Comparison of ENCODE assay signal across 8 cellular contexts in the genomic region with DNA sequence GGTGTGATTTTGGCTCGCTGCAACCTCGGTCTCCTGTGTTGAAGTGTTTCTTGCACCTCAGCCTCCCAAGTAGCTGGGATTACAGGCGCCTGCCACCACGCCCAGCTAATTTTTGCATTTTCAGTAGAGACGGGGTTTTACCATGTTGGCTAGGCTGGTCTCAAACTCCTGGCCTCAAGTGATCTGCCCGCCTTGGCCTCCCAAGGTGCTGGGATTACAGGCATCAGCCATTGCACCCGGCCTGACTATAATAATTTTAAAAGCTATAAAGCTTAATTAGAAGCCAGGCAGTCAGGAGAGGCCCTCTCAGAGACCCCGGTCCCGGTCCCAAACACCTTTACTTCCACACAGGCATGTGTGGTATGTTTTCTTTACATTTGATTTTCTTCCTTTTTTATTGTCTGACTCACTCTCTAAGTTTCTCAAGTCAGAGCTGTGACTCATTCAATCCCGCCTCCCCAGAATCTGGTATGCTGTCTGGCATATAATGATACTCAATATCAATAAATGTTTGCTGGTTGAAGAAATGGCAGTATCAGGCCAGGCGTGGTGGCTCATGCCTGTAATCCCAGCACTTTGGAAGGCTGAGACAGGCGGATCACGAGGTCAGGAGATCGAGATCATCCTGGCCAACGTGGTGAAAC. TPM values are rescaled to one million over a fixed set of nuclear protein-coding genes. Genes with fewer than 3 reads are reported as not detected.
DNase-seq lines count a peak whose midpoint lies in the region; FAIRE-seq and TF ChIP-seq lines count a peak whose summit lies in the region.
"Not testable (repeated sequence)": the region's sequence is repeated elsewhere in the genome, so short reads cannot be mapped to it uniquely, and the experiment has no call there.

No MANE protein-coding gene starts in this region.

- not testable (repeated sequence) for H2AFZ ChIP-seq in SK-N-SH (ENCODE audit: low read depth)

- not testable (repeated sequence) for H3K27me3 Mint-ChIP-seq in activated T-cell treated with anti-CD3 and anti-CD28 coated beads, Interleukin-2, amount 50 U/mL, for 24 hours

- peaks cover 76% of the 10 kb centered on the region for H3K4me1 Mint-ChIP-seq in activated T-cell treated with anti-CD3 and anti-CD28 coated beads, Interleukin-2, amount 50 U/mL, for 24 hours (ENCODE audit: low read depth)

- not testable (repeated sequence) for H3K9me3 Mint-ChIP-seq in activated T-cell treated with anti-CD3 and anti-CD28 coated beads, Interleukin-2, amount 50 U/mL, for 24 hours

- peaks cover 74% of the 10 kb centered on the region for H3K36me3 Mint-ChIP-seq in activated T-cell treated with anti-CD3 and anti-CD28 coated beads, Interleukin-2, amount 50 U/mL, for 24 hours (ENCODE audit: low read depth)

- H3K4me1 ChIP-seq in SK-N-SH (ENCODE audit: control insufficient read depth in 1 of 2, insufficient read depth in 2 of 2, low read depth in 1 of 2, low read length in 1 of 2): peaks cover 7 to 45% of the 10 kb centered on the region in 2 experiments; a peak in 3 of 4 replicates

- H3K9ac ChIP-seq in SK-N-SH: not testable (repeated sequence)

- not testable (repeated sequence) for H3K27me3 ChIP-seq in SK-N-SH (ENCODE audit: insufficient read depth); bronchial epithelial cell (ENCODE audit: control insufficient read depth, insufficient read depth, low read length)

- H3K27ac Mint-ChIP-seq in activated T-cell treated with anti-CD3 and anti-CD28 coated beads, Interleukin-2, amount 50 U/mL, for 24 hours: peak overlapping the region; percentile 83

- not testable (repeated sequence) for H3K9me3 ChIP-seq in SK-N-SH

- TF ChIP-seq RAD21 in SK-N-SH (IDR thresholded peaks at IDR 0.05; ENCODE audit: low read length): not testable (repeated sequence)

- H3K36me3 ChIP-seq in SK-N-SH (replicated peaks in 1 of 2; ENCODE audit: control insufficient read depth in 1 of 2, insufficient read depth in 2 of 2, low read length in 1 of 2): peaks cover 13 to 15% of the 10 kb centered on the region in 2 experiments
- not testable (repeated sequence) for H3K36me3 ChIP-seq in bronchial epithelial cell (ENCODE audit: control insufficient read depth, insufficient read depth, low read length)

- not testable (repeated sequence) for H3K9me2 ChIP-seq in SK-N-SH

- not testable (repeated sequence) for TF ChIP-seq CTCF in SK-N-SH (IDR thresholded peaks at IDR 0.05); bronchial epithelial cell (IDR thresholded peaks at IDR 0.05; ENCODE audit: insufficient read depth, low read length, severe bottlenecking)

- peaks cover 100% of the 10 kb centered on the region for H3K79me2 ChIP-seq in SK-N-SH (ENCODE audit: insufficient read depth)

- 47% methylated on average over 15 of the region's 15 CpGs for WGBS in SK-N-SH (ENCODE audit: low lambda C conversion rate)

- CTCF ChIA-PET in SK-N-SH (lab: Yijun Ruan, JAX): interaction anchor here (1.0 to 2.5 kb wide), 6 partner anchors 8 to 125 kb away, joined by 3 to 10 read pairs (median 6); a partner anchor contains a TSS

- peak overlapping the region in 1 of 2 experiments; percentile 70; a peak in 2 of 4 replicates for H3K27ac ChIP-seq in SK-N-SH (ENCODE audit: low read depth in 2 of 2, low read length in 1 of 2)

- POLR2A ChIA-PET in SK-N-SH (lab: Yijun Ruan, JAX): interaction anchor here (1.4 kb wide), 1 partner anchor 8 kb away, joined by 3 read pairs; no protein-coding TSS in a partner anchor

- H4K20me1 ChIP-seq in SK-N-SH (ENCODE audit: insufficient read depth): peaks cover 87% of the 10 kb centered on the region

- not testable (repeated sequence) for H3K4me3 Mint-ChIP-seq in activated T-cell treated with anti-CD3 and anti-CD28 coated beads, Interleukin-2, amount 50 U/mL, for 24 hours

- not testable (repeated sequence) for FAIRE-seq in bronchial epithelial cell (lab: Jason Lieb, UNC)

- DNase-seq in COLO829 (ENCODE audit: low spot score): peak; percentile 56
- DNase-seq in Kasumi-1 (lab: John Stamatoyannopoulos, UW): peak; percentile 28 to 41
- DNase-seq in SK-N-SH; activated T-cell treated with anti-CD3 and anti-CD28 coated beads, Interleukin-2, amount 50 U/mL, for 24 hours: not testable (repeated sequence)
- DNase-seq in bronchial epithelial cell (ENCODE audit: low read depth): peak; percentile 96
- DNase-seq in glomerular visceral epithelial cell (ENCODE audit: extremely low spot score): peak; percentile 81
- DNase-seq in renal cortical epithelial cell (ENCODE audit: low read depth): peak; percentile 91
- DNase-seq in stromal cell of bone marrow (ENCODE audit: low read depth): peak; percentile 51

- H3F3A ChIP-seq in SK-N-SH (replicated peaks; ENCODE audit: insufficient read depth): peaks cover 23% of the 10 kb centered on the region

- H3K4me3 ChIP-seq in SK-N-SH (ENCODE audit: low read depth in 2 of 2, low read length in 1 of 2); bronchial epithelial cell (ENCODE audit: low read depth, low read length): not testable (repeated sequence)

- not testable (repeated sequence) for TF ChIP-seq EP300 in SK-N-SH (IDR thresholded peaks at IDR 0.05; ENCODE audit: borderline replicate concordance in 1 of 2, low read depth in 1 of 2, low read length in 1 of 2)

- H3K4me2 ChIP-seq in SK-N-SH: peak overlapping the region; percentile 38

TF ChIP-seq in SK-N-SH, 30 proteins besides CTCF, POLR2A, EP300 and RAD21:
- 0 out of 2 replicates have a peak, but pooled peaks have one; percentile 19 for TF ChIP-seq POLR2AphosphoS5 (IDR thresholded peaks at IDR 0.05; ENCODE audit: low read depth, low read length)
- peak; percentile 52; the same call in 1 of the 2 replicates for TF ChIP-seq MEF2A (IDR thresholded peaks at IDR 0.05; ENCODE audit: borderline replicate concordance, low read depth)
- TF ChIP-seq, protein P1, sequence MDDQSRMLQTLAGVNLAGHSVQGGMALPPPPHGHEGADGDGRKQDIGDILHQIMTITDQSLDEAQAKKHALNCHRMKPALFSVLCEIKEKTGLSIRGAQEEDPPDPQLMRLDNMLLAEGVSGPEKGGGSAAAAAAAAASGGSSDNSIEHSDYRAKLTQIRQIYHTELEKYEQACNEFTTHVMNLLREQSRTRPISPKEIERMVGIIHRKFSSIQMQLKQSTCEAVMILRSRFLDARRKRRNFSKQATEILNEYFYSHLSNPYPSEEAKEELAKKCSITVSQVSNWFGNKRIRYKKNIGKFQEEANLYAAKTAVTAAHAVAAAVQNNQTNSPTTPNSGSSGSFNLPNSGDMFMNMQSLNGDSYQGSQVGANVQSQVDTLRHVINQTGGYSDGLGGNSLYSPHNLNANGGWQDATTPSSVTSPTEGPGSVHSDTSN (IDR thresholded peaks at IDR 0.05): peak; percentile 63
- TF ChIP-seq JUND (IDR thresholded peaks at IDR 0.05): peak; percentile 82
- TF ChIP-seq, protein P2, sequence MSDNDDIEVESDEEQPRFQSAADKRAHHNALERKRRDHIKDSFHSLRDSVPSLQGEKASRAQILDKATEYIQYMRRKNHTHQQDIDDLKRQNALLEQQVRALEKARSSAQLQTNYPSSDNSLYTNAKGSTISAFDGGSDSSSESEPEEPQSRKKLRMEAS (IDR thresholded peaks at IDR 0.05; ENCODE audit: low read depth): 0 out of 2 replicates have a peak, but pooled peaks have one; percentile 22
- TF ChIP-seq FOSL2 (IDR thresholded peaks at IDR 0.05; ENCODE audit: borderline replicate concordance, low read depth): peak; percentile 93
- peak; percentile 65 for TF ChIP-seq TCF12 (IDR thresholded peaks at IDR 0.05)

RNA-seq across cellular contexts. Expression of a gene that starts 9.4 kb away (rescaled TPM):
- 99.7 and 100 TPM in 2 replicates for polyA plus RNA-seq in SK-N-SH (2012; rRNA removed)
- 108 and 138 TPM in 2 replicates for polyA plus RNA-seq in SK-N-SH (2012; cell fraction: cytosol; rRNA removed)
- 79.8 and 106 TPM in 2 replicates for polyA plus RNA-seq in SK-N-SH (2012; cell fraction: nucleus; rRNA removed)
- total RNA-seq in bronchial epithelial cell: 18.4 and 30.2 TPM in 2 replicates
- total RNA-seq in renal cortical epithelial cell: 15.5 and 56.4 TPM in 2 replicates

RNA-seq across cellular contexts. Expression of a gene that starts 49.9 kb away (rescaled TPM):
- 18.3 and 18.4 TPM in 2 replicates for polyA plus RNA-seq in SK-N-SH (2012; rRNA removed)
- 8.6 and 12.8 TPM in 2 replicates for polyA plus RNA-seq in SK-N-SH (2012; cell fraction: cytosol; rRNA removed)
- polyA plus RNA-seq in SK-N-SH (2012; cell fraction: nucleus; rRNA removed): 10.1 and 13.1 TPM in 2 replicates
- total RNA-seq in bronchial epithelial cell: 9.7 and 16.9 TPM in 2 replicates
- total RNA-seq in renal cortical epithelial cell: 19.4 and 22.6 TPM in 2 replicates
